ENCODE assay signal across 8 cellular contexts in genomic region chr2:28870146-28870891, GRCh38. TPM values are rescaled to one million over a fixed set of nuclear protein-coding genes. Genes with fewer than 3 reads are reported as not detected.
DNase-seq lines count a peak whose midpoint lies in the region; ATAC-seq and TF ChIP-seq lines count a peak whose summit lies in the region.

Gene TRMT61B, minus strand, starts transcription at chr2:28870309. Its CDS starts 32 bp downstream, at chr2:28870277.

- no peaks in the 10 kb centered on the region for H3K9me3 Mint-ChIP-seq in activated naive CD4-positive, alpha-beta T cell treated with anti-CD3 and anti-CD28 coated beads, Interleukin-2, amount 50 U/mL, for 72 hours

- no peak for TF ChIP-seq CTCF in GM12864 (IDR thresholded peaks at IDR 0.05; ENCODE audit: low read depth, low read length, missing control alignments)

- H3K27ac Mint-ChIP-seq in activated naive CD4-positive, alpha-beta T cell treated with anti-CD3 and anti-CD28 coated beads, Interleukin-2, amount 50 U/mL, for 72 hours, result peak within 1 kb of the TSS; percentile 98 to 99

- peak within 1 kb of the TSS; percentile 62 for H3K4me3 ChIP-seq in GM12864 (ENCODE audit: low read depth, low read length)

- peak within 1 kb of the TSS; percentile 32 for H3K27ac ChIP-seq in temporal lobe (ENCODE audit: low read depth, low read length)

- DNase-seq in GM12864 (ENCODE audit: low read depth), result peak; percentile 88
- DNase-seq in NCI-H1105 treated with DMSO at 0.1 percent for 48 hours (lab: John Stamatoyannopoulos, UW), result peak; percentile 88
- peak; percentile 93 for DNase-seq in SKM-1 treated with dmso at 0.1 percent for 144 hours (lab: John Stamatoyannopoulos, UW; ENCODE audit: unreplicated experiment)
- peak; percentile 95 to 97 for DNase-seq in activated naive CD4-positive, alpha-beta T cell treated with anti-CD3 and anti-CD28 coated beads, Interleukin-2, amount 50 U/mL, for 72 hours (ENCODE audit: low spot score in 2 of 2)
- DNase-seq in glomerular endothelial cell (ENCODE audit: extremely low read depth, low read depth, low spot score), result peak; percentile 68
- peak; percentile 94 for DNase-seq in occipital lobe (lab: John Stamatoyannopoulos, UW)

- peaks cover 18% of the 10 kb centered on the region in 2 donors for H3K36me3 Mint-ChIP-seq in activated naive CD4-positive, alpha-beta T cell treated with anti-CD3 and anti-CD28 coated beads, Interleukin-2, amount 50 U/mL, for 72 hours

- peak; percentile 97 for ATAC-seq in HG02678 (IDR thresholded peaks at IDR 0.05; ENCODE audit: unreplicated experiment)
- ATAC-seq in activated naive CD4-positive, alpha-beta T cell treated with anti-CD3 and anti-CD28 coated beads, Interleukin-2, amount 50 U/mL, for 72 hours, result peak; percentile 96 to 98

RNA-seq across cellular contexts. Expression of gene TRMT61B, which starts in this region (rescaled TPM):
- 10 to 100 TPM; 12.2 to 18.9 TPM for total RNA-seq in activated naive CD4-positive, alpha-beta T cell treated with anti-CD3 and anti-CD28 coated beads, Interleukin-2, amount 50 U/mL, for 72 hours
- total RNA-seq in glomerular endothelial cell (7.9 and 9.4 TPM in 2 replicates), occipital lobe (42.0 TPM), temporal lobe (21.4 TPM)

Comparison
In these comparisons a context has a peak if more than half of its experiments do, and no peak if none do; other contexts are left out.
1. Peak in every context shown above with its lines: DNase-seq, ATAC-seq, H3K4me3 ChIP-seq and H3K27ac ChIP-seq.